Comparison of ENCODE assay signal across 6 cellular contexts in genomic region chr7:72927791-72928190, GRCh38. TPM values are rescaled to one million over a fixed set of nuclear protein-coding genes. Genes with fewer than 3 reads are reported as not detected.
"Had no signal": no experiment of that assay in that cellular context is flagged by ENCODE, and none has a peak within 500 bp of the region (broad histone marks: within the 10 kb centered on the region; RNA-seq: fewer than 3 reads in every experiment).

No MANE protein-coding gene starts in this region.

RNA-seq across cellular contexts. Expression of gene TRIM74, which starts 41.5 kb away (rescaled TPM):
- total RNA-seq: osteoblast, pulmonary artery endothelial cell, right atrium auricular region, smooth muscle cell, thoracic aorta, vagina had no signal
